31 cellular contexts compared by ENCODE assay signal in the genomic region with DNA sequence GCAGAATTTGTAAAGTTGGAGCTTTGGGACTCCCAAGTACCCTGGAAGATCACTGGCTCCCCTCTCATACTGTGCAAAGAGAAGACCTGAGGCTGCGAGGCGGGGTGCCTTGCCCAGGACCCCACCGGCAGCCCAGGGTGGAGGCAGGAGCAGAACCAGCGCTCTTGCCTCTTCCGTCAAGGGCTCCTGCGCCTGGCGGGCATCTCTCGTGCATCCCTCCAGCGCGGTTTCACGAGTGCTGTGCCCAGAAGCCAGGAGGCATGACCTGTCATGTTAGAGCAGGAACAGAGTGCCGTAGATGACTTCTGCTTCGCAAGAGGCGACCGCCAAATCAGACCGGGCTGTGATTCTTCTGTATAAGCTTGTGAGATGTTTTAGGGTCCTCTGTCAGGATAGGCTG.
"Had no signal": no experiment of that assay in that cellular context is flagged by ENCODE, and none has a peak within 500 bp of the region (broad histone marks: within the 10 kb centered on the region; RNA-seq: fewer than 3 reads in every experiment).

No MANE protein-coding gene starts in this region.

- H3K4me3 ChIP-seq: coronary artery, dorsolateral prefrontal cortex, esophagus squamous epithelium, gastroesophageal sphincter, heart right ventricle, hepatocyte had no signal

- DNase-seq: activated CD4-positive, alpha-beta memory T cell treated with anti-CD3 and anti-CD28 coated beads, Interleukin-2, amount 10 ng/mL, durations not matched to agents 7 days and 5 days; activated CD4-positive, alpha-beta T cell treated with anti-CD3 and anti-CD28 coated beads for 36 hours; activated CD4-positive, alpha-beta T cell treated with anti-CD3 and anti-CD28 coated beads, Interleukin-2, amount 10 ng/mL, durations not matched to agents 7 days and 5 days; activated CD4-positive, alpha-beta T cell treated with anti-CD3 and anti-CD28 coated beads, Interleukin-2, amount 50 U/mL, for 4 hours; activated CD4-positive, CD25-positive, alpha-beta regulatory T cell; activated CD4-positive, CD25-positive, alpha-beta regulatory T cell treated with anti-CD3 and anti-CD28 coated beads, Interleukin-2, amount 50 U/mL, for 72 hours; activated CD8-positive, alpha-beta memory T cell treated with anti-CD3 and anti-CD28 coated beads, Interleukin-2, amount 10 ng/mL, durations not matched to agents 7 days and 5 days; activated CD8-positive, alpha-beta memory T cell treated with anti-CD3 and anti-CD28 coated beads, Interleukin-2, amount 50 U/mL, for 4 hours; activated gamma-delta T cell; activated naive CD4-positive, alpha-beta T cell; activated naive CD4-positive, alpha-beta T cell treated with anti-CD3 and anti-CD28 coated beads, Interleukin-2, amount 10 ng/mL, durations not matched to agents 7 days and 5 days; activated naive CD8-positive, alpha-beta T cell treated with anti-CD3 and anti-CD28 coated beads, Interleukin-2, amount 10 ng/mL, durations not matched to agents 7 days and 5 days; activated T-cell treated with anti-CD3 and anti-CD28 coated beads, Interleukin-2, amount 50 U/mL, for 1 hour; activated T-cell treated with anti-CD3 and anti-CD28 coated beads, Interleukin-2, amount 50 U/mL, for 48 hours; amniotic stem cell; anterior cingulate cortex; brain microvascular endothelial cell; dorsolateral prefrontal cortex; effector memory CD4-positive, alpha-beta T cell; esophagus squamous epithelium; foreskin melanocyte; heart right ventricle; T-helper 2 cell had no signal

- H3K79me2 ChIP-seq: hepatocyte had no signal

- H3K4me3 Mint-ChIP-seq: activated CD4-positive, alpha-beta memory T cell treated with anti-CD3 and anti-CD28 coated beads, Interleukin-2, amount 10 ng/mL, durations not matched to agents 7 days and 5 days; activated CD4-positive, alpha-beta T cell treated with anti-CD3 and anti-CD28 coated beads for 36 hours; activated CD4-positive, alpha-beta T cell treated with anti-CD3 and anti-CD28 coated beads, Interleukin-2, amount 10 ng/mL, durations not matched to agents 7 days and 5 days; activated CD8-positive, alpha-beta memory T cell treated with anti-CD3 and anti-CD28 coated beads, Interleukin-2, amount 10 ng/mL, durations not matched to agents 7 days and 5 days; activated naive CD4-positive, alpha-beta T cell treated with anti-CD3 and anti-CD28 coated beads, Interleukin-2, amount 10 ng/mL, durations not matched to agents 7 days and 5 days; activated naive CD8-positive, alpha-beta T cell treated with anti-CD3 and anti-CD28 coated beads, Interleukin-2, amount 10 ng/mL, durations not matched to agents 7 days and 5 days; activated T-helper 1 cell treated with anti-CD3 and anti-CD28 coated beads, Interleukin-12 subunit alpha, Interleukin-12 subunit beta, Interleukin-2, Interleukin-4 antibody, amounts not matched to agents 30 ng/mL and 10 ng/mL and 1 ng/mL, durations not matched to agents 14 hours and 24 hours and 36 hours; central memory CD8-positive, alpha-beta T cell; dendritic cell treated with granulocyte-macrophage colony-stimulating factor and Interleukin-4, amounts not matched to agents 40 ng/mL and 50 ng/mL, for 4 days had no signal

- H3K4me1 Mint-ChIP-seq: central memory CD8-positive, alpha-beta T cell had no signal

- H3K27me3 ChIP-seq: brain microvascular endothelial cell, dorsolateral prefrontal cortex, esophagus squamous epithelium, gastroesophageal sphincter, heart right ventricle, hepatocyte had no signal

- H3K27ac ChIP-seq: brain microvascular endothelial cell, coronary artery, epithelial cell of prostate, esophagus squamous epithelium, gastroesophageal sphincter, heart right ventricle, hepatocyte had no signal

- H2AFZ ChIP-seq: hepatocyte had no signal

- H3K36me3 Mint-ChIP-seq: activated CD8-positive, alpha-beta memory T cell treated with anti-CD3 and anti-CD28 coated beads, Interleukin-2, amount 10 ng/mL, durations not matched to agents 7 days and 5 days; activated naive CD4-positive, alpha-beta T cell treated with anti-CD3 and anti-CD28 coated beads, Interleukin-2, amount 10 ng/mL, durations not matched to agents 7 days and 5 days; activated naive CD4-positive, alpha-beta T cell treated with anti-CD3 and anti-CD28 coated beads, Interleukin-2, amount 50 U/mL, for 72 hours had no signal

- H3K9me3 Mint-ChIP-seq: activated CD4-positive, alpha-beta memory T cell treated with anti-CD3 and anti-CD28 coated beads, Interleukin-2, amount 10 ng/mL, durations not matched to agents 7 days and 5 days; activated CD4-positive, alpha-beta T cell treated with anti-CD3 and anti-CD28 coated beads, Interleukin-2, amount 10 ng/mL, durations not matched to agents 7 days and 5 days; activated naive CD4-positive, alpha-beta T cell treated with anti-CD3 and anti-CD28 coated beads, Interleukin-2, amount 10 ng/mL, durations not matched to agents 7 days and 5 days; activated naive CD4-positive, alpha-beta T cell treated with anti-CD3 and anti-CD28 coated beads, Interleukin-2, amount 50 U/mL, for 72 hours; activated naive CD8-positive, alpha-beta T cell treated with anti-CD3 and anti-CD28 coated beads, Interleukin-2, amount 10 ng/mL, durations not matched to agents 7 days and 5 days; activated T-helper 1 cell treated with anti-CD3 and anti-CD28 coated beads, Interleukin-12 subunit alpha, Interleukin-12 subunit beta, Interleukin-2, Interleukin-4 antibody, amounts not matched to agents 30 ng/mL and 10 ng/mL and 1 ng/mL, durations not matched to agents 14 hours and 24 hours and 36 hours; central memory CD8-positive, alpha-beta T cell; dendritic cell treated with granulocyte-macrophage colony-stimulating factor and Interleukin-4, amounts not matched to agents 40 ng/mL and 50 ng/mL, for 4 days had no signal

- ATAC-seq: activated CD4-positive, alpha-beta T cell treated with anti-CD3 and anti-CD28 coated beads for 36 hours; activated CD8-positive, alpha-beta memory T cell treated with anti-CD3 and anti-CD28 coated beads, Interleukin-2, amount 10 ng/mL, durations not matched to agents 7 days and 5 days; activated naive CD4-positive, alpha-beta T cell treated with anti-CD3 and anti-CD28 coated beads, Interleukin-2, amount 50 U/mL, for 72 hours; gastroesophageal sphincter had no signal

- H3K27ac Mint-ChIP-seq: activated CD4-positive, alpha-beta memory T cell treated with anti-CD3 and anti-CD28 coated beads, Interleukin-2, amount 10 ng/mL, durations not matched to agents 7 days and 5 days; activated CD4-positive, alpha-beta T cell treated with anti-CD3 and anti-CD28 coated beads for 36 hours; activated CD4-positive, alpha-beta T cell treated with anti-CD3 and anti-CD28 coated beads, Interleukin-2, amount 10 ng/mL, durations not matched to agents 7 days and 5 days; activated CD8-positive, alpha-beta memory T cell treated with anti-CD3 and anti-CD28 coated beads, Interleukin-2, amount 10 ng/mL, durations not matched to agents 7 days and 5 days; activated naive CD4-positive, alpha-beta T cell treated with anti-CD3 and anti-CD28 coated beads, Interleukin-2, amount 10 ng/mL, durations not matched to agents 7 days and 5 days; activated naive CD4-positive, alpha-beta T cell treated with anti-CD3 and anti-CD28 coated beads, Interleukin-2, amount 50 U/mL, for 72 hours; activated naive CD8-positive, alpha-beta T cell treated with anti-CD3 and anti-CD28 coated beads, Interleukin-2, amount 10 ng/mL, durations not matched to agents 7 days and 5 days; activated T-helper 1 cell treated with anti-CD3 and anti-CD28 coated beads, Interleukin-12 subunit alpha, Interleukin-12 subunit beta, Interleukin-2, Interleukin-4 antibody, amounts not matched to agents 30 ng/mL and 10 ng/mL and 1 ng/mL, durations not matched to agents 14 hours and 24 hours and 36 hours; dendritic cell treated with granulocyte-macrophage colony-stimulating factor and Interleukin-4, amounts not matched to agents 40 ng/mL and 50 ng/mL, for 4 days had no signal

- H3K27me3 Mint-ChIP-seq: activated CD4-positive, alpha-beta memory T cell treated with anti-CD3 and anti-CD28 coated beads, Interleukin-2, amount 10 ng/mL, durations not matched to agents 7 days and 5 days; activated CD4-positive, alpha-beta T cell treated with anti-CD3 and anti-CD28 coated beads for 36 hours; activated CD4-positive, alpha-beta T cell treated with anti-CD3 and anti-CD28 coated beads, Interleukin-2, amount 10 ng/mL, durations not matched to agents 7 days and 5 days; activated naive CD4-positive, alpha-beta T cell treated with anti-CD3 and anti-CD28 coated beads, Interleukin-2, amount 10 ng/mL, durations not matched to agents 7 days and 5 days; activated naive CD8-positive, alpha-beta T cell treated with anti-CD3 and anti-CD28 coated beads, Interleukin-2, amount 10 ng/mL, durations not matched to agents 7 days and 5 days had no signal

- H3K4me2 ChIP-seq: hepatocyte had no signal

- H3K36me3 ChIP-seq: brain microvascular endothelial cell, esophagus squamous epithelium, gastroesophageal sphincter, heart right ventricle had no signal

- H3K9me3 ChIP-seq: esophagus squamous epithelium, gastroesophageal sphincter, heart right ventricle had no signal
